In genomic region chr14:23121401-23121800, GRCh38 we compare ENCODE assay signal across 9 cellular contexts. TPM values are rescaled to one million over a fixed set of nuclear protein-coding genes. Genes with fewer than 3 reads are reported as not detected.
DNase-seq lines count a peak whose midpoint lies in the region; ATAC-seq and TF ChIP-seq lines count a peak whose summit lies in the region.
"Had no signal": no experiment of that assay in that cellular context is flagged by ENCODE, and none has a peak within 500 bp of the region (broad histone marks: within the 10 kb centered on the region; RNA-seq: fewer than 3 reads in every experiment).

No MANE protein-coding gene starts in this region.

- intact Hi-C loops in activated naive CD4-positive, alpha-beta T cell treated with anti-CD3 and anti-CD28 coated beads for 36 hours (cut with micrococcal nuclease), result loop anchor here (5.0 to 10.0 kb wide), 2 partner anchors 116 to 343 kb away; partner anchors contain the start of genes NGDN and RNF212B

- H3K9me3 Mint-ChIP-seq in activated naive CD4-positive, alpha-beta T cell treated with anti-CD3 and anti-CD28 coated beads, Interleukin-2, amount 50 U/mL, for 24 hours, result no peaks in the 10 kb centered on the region
- H3K9me3 Mint-ChIP-seq in activated naive CD4-positive, alpha-beta T cell treated with anti-CD3 and anti-CD28 coated beads for 36 hours, result no peaks in the 10 kb centered on the region
- no peaks in the 10 kb centered on the region for H3K9me3 Mint-ChIP-seq in stimulated activated memory B cell treated with anti-CD40 and anti-IgM and Interleukin-4, amounts not matched to agents 10 μg/mL and 1 μg/mL and 100 μg/mL, for 72 hours

- H3K36me3 ChIP-seq in right atrium auricular region, result no peaks in the 10 kb centered on the region
- no peaks in the 10 kb centered on the region for H3K36me3 ChIP-seq in BE2C

- CTCF ChIA-PET in activated naive CD4-positive, alpha-beta T cell treated with anti-CD3 and anti-CD28 coated beads for 36 hours (lab: Charles Lee), result interaction anchor here (0.6 to 9.6 kb wide), 42 partner anchors 9 to 593 kb away, joined by 3 to 298 read pairs (median 6); partner anchors contain the start of genes ACIN1, C14orf119, CDH24 and PABPN1

- DNase-seq in activated naive CD4-positive, alpha-beta T cell treated with anti-CD3 and anti-CD28 coated beads for 36 hours, result no peak
- DNase-seq in UCSD-AML1 (lab: John Stamatoyannopoulos, UW; ENCODE audit: unreplicated experiment) (peak; percentile 49), right atrium auricular region (ENCODE audit: low spot score) (no peak), SIG-M5 (lab: John Stamatoyannopoulos, UW) (no peak), BE2C (no peak)

- no peaks in the 10 kb centered on the region for H3K27me3 ChIP-seq in right atrium auricular region
- H3K27me3 ChIP-seq in BE2C, result no peaks in the 10 kb centered on the region

- H3K9me3 ChIP-seq in right atrium auricular region (no peaks in the 10 kb centered on the region), BE2C (no peaks in the 10 kb centered on the region)

- H3K27ac ChIP-seq in right atrium auricular region, result peak overlapping the region; percentile 37 to 48

- no peaks in the 10 kb centered on the region for H3K27me3 Mint-ChIP-seq in activated naive CD4-positive, alpha-beta T cell treated with anti-CD3 and anti-CD28 coated beads, Interleukin-2, amount 50 U/mL, for 24 hours
- H3K27me3 Mint-ChIP-seq in activated naive CD4-positive, alpha-beta T cell treated with anti-CD3 and anti-CD28 coated beads for 36 hours (ENCODE audit: low read depth), result no peaks in the 10 kb centered on the region
- no peaks in the 10 kb centered on the region for H3K27me3 Mint-ChIP-seq in stimulated activated memory B cell treated with anti-CD40 and anti-IgM and Interleukin-4, amounts not matched to agents 10 μg/mL and 1 μg/mL and 100 μg/mL, for 72 hours

- H3K4me1 ChIP-seq in right atrium auricular region (peaks cover 0 to 22% of the 10 kb centered on the region in 2 donors), BE2C (no peaks in the 10 kb centered on the region)

- ATAC-seq in stimulated activated memory B cell treated with anti-CD40 and anti-IgM and Interleukin-4, amounts not matched to agents 10 μg/mL and 1 μg/mL and 100 μg/mL, for 72 hours, result peak; percentile 77
- ATAC-seq in HG02840 (IDR thresholded peaks at IDR 0.05; ENCODE audit: low FRiP score, unreplicated experiment), result no peak

- H3K4me3 ChIP-seq in right atrium auricular region (no peak overlapping the region), BE2C (ENCODE audit: low read depth, low read length) (no peak overlapping the region)

- H3K27ac Mint-ChIP-seq in activated naive CD4-positive, alpha-beta T cell treated with anti-CD3 and anti-CD28 coated beads, Interleukin-2, amount 50 U/mL, for 24 hours, result no peak overlapping the region
- no peak overlapping the region for H3K27ac Mint-ChIP-seq in activated naive CD4-positive, alpha-beta T cell treated with anti-CD3 and anti-CD28 coated beads for 36 hours
- peak overlapping the region; percentile 83 for H3K27ac Mint-ChIP-seq in stimulated activated memory B cell treated with anti-CD40 and anti-IgM and Interleukin-4, amounts not matched to agents 10 μg/mL and 1 μg/mL and 100 μg/mL, for 72 hours

- TF ChIP-seq CTCF in right atrium auricular region (IDR thresholded peaks at IDR 0.05) (no peak), BE2C (IDR thresholded peaks at IDR 0.05; ENCODE audit: low read depth, low read length) (no peak)

- H3K4me3 Mint-ChIP-seq in activated naive CD4-positive, alpha-beta T cell treated with anti-CD3 and anti-CD28 coated beads, Interleukin-2, amount 50 U/mL, for 24 hours, result peak overlapping the region; percentile 50
- H3K4me3 Mint-ChIP-seq in activated naive CD4-positive, alpha-beta T cell treated with anti-CD3 and anti-CD28 coated beads for 36 hours, result no peak overlapping the region
- peak overlapping the region; percentile 71 for H3K4me3 Mint-ChIP-seq in stimulated activated memory B cell treated with anti-CD40 and anti-IgM and Interleukin-4, amounts not matched to agents 10 μg/mL and 1 μg/mL and 100 μg/mL, for 72 hours

- peaks cover 48% of the 10 kb centered on the region for H3K4me1 Mint-ChIP-seq in activated naive CD4-positive, alpha-beta T cell treated with anti-CD3 and anti-CD28 coated beads, Interleukin-2, amount 50 U/mL, for 24 hours
- H3K4me1 Mint-ChIP-seq in activated naive CD4-positive, alpha-beta T cell treated with anti-CD3 and anti-CD28 coated beads for 36 hours (ENCODE audit: low read depth), result peaks cover 41% of the 10 kb centered on the region
- H3K4me1 Mint-ChIP-seq in stimulated activated memory B cell treated with anti-CD40 and anti-IgM and Interleukin-4, amounts not matched to agents 10 μg/mL and 1 μg/mL and 100 μg/mL, for 72 hours, result peaks cover 32% of the 10 kb centered on the region

- no peaks in the 10 kb centered on the region for H3K36me3 Mint-ChIP-seq in activated naive CD4-positive, alpha-beta T cell treated with anti-CD3 and anti-CD28 coated beads, Interleukin-2, amount 50 U/mL, for 24 hours
- H3K36me3 Mint-ChIP-seq in activated naive CD4-positive, alpha-beta T cell treated with anti-CD3 and anti-CD28 coated beads for 36 hours (ENCODE audit: low read depth), result no peaks in the 10 kb centered on the region
- H3K36me3 Mint-ChIP-seq in stimulated activated memory B cell treated with anti-CD40 and anti-IgM and Interleukin-4, amounts not matched to agents 10 μg/mL and 1 μg/mL and 100 μg/mL, for 72 hours, result no peaks in the 10 kb centered on the region

RNA-seq across cellular contexts. Expression of gene CEBPE, which starts 2.3 kb away (rescaled TPM):
- under 1 TPM; 0.37 to 0.43 TPM for total RNA-seq in activated naive CD4-positive, alpha-beta T cell treated with anti-CD3 and anti-CD28 coated beads for 36 hours
- not detected for total RNA-seq in right atrium auricular region
- polyA plus RNA-seq in BE2C (2012; ENCODE audit: insufficient read depth, insufficient read length, low read depth), result not detected

RNA-seq across cellular contexts. Expression of gene CIROP, which starts 16.6 kb away (rescaled TPM):
- not detected for total RNA-seq in activated naive CD4-positive, alpha-beta T cell treated with anti-CD3 and anti-CD28 coated beads for 36 hours
- not detected for total RNA-seq in right atrium auricular region
- not detected for polyA plus RNA-seq in BE2C (2012; ENCODE audit: insufficient read depth, insufficient read length, low read depth)
- total RNA-seq: T-helper 1 cell treated with Interleukin-12 subunit alpha and Interleukin-12 subunit beta and Interleukin-4 antibody, amounts not matched to agents 30 ng/mL and 1 ng/mL, for 36 hours had no signal

RNA-seq across cellular contexts. Expression of gene C14orf119, which starts 26.1 kb away (rescaled TPM):
- total RNA-seq in activated naive CD4-positive, alpha-beta T cell treated with anti-CD3 and anti-CD28 coated beads for 36 hours, result 10 to 100 TPM; 39.8 to 44.2 TPM
- total RNA-seq in right atrium auricular region, result 10 to 100 TPM; 13.5 to 23.7 TPM
- polyA plus RNA-seq in BE2C (2012; ENCODE audit: insufficient read depth, insufficient read length, low read depth), result 59.7 TPM

RNA-seq across cellular contexts. Expression of gene ACIN1, which starts 26.5 kb away (rescaled TPM):
- 100 to 1,000 TPM; 152 to 156 TPM for total RNA-seq in activated naive CD4-positive, alpha-beta T cell treated with anti-CD3 and anti-CD28 coated beads for 36 hours
- 10 to 100 TPM; 53.9 to 55.3 TPM for total RNA-seq in right atrium auricular region
- 198 TPM for polyA plus RNA-seq in BE2C (2012; ENCODE audit: insufficient read depth, insufficient read length, low read depth)
